Comparison of ENCODE assay signal across 11 cellular contexts in genomic region chr12:127650626-127651025, GRCh38.
"Had no signal": no experiment of that assay in that cellular context is flagged by ENCODE, and none has a peak within 500 bp of the region (broad histone marks: within the 10 kb centered on the region; RNA-seq: fewer than 3 reads in every experiment).

No MANE protein-coding gene starts in this region.

- FAIRE-seq: endometrium, keratinocyte had no signal

- ATAC-seq: activated CD4-positive, CD25-positive, alpha-beta regulatory T cell treated with anti-CD3 and anti-CD28 coated beads, Interleukin-2, amount 50 U/mL, for 24 hours; activated T-helper 17 cell treated with anti-CD3 and anti-CD28 coated beads, Interleukin-2, amount 50 U/mL, for 72 hours; esophagus mucosa; left lung; naive thymus-derived CD8-positive, alpha-beta T cell had no signal

- DNase-seq: activated naive CD4-positive, alpha-beta T cell treated with anti-CD3 and anti-CD28 coated beads for 36 hours; caudate nucleus; colonic mucosa; left lung; mammary epithelial cell; naive thymus-derived CD8-positive, alpha-beta T cell had no signal
